In the genomic region with DNA sequence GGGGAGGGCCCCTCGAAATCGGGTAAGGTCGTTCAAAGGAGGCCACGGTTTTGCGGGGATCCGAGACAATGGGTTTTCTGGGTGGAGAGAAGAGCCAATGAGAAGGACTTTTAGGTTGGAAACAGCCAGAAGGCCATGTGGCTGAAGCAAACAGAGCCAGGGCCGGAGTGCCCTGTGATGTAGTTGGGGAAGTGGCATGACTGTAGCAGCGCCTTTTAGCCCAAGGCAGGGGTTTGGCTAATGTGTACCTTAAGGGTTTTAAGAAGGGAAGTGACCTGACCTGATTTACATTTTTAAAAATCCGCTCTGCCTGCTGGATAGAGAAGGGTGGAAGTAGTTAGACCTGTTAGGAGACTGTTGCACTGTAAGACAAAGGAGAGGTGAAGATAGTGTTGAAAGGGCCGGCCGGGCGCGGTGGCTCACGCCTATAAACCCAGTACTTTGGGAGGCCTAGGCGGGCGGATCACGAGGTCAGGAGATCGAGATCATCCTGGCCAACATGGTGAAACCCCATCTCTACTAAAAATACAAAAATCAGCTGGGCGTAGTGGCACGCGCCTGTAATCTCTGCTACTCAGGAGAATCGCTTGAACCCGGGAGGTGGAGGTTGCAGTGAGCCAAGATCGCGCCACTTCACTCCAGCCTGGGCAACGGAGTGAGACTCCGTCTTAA, we compare ENCODE assay signal across 8 cellular contexts. TPM values are rescaled to one million over a fixed set of nuclear protein-coding genes. Genes with fewer than 3 reads are reported as not detected.
DNase-seq lines count a peak whose midpoint lies in the region; ATAC-seq and TF ChIP-seq lines count a peak whose summit lies in the region.

No MANE protein-coding gene starts in this region.

- peak overlapping the region; percentile 96 for H3K27ac Mint-ChIP-seq in activated CD4-positive, alpha-beta T cell treated with anti-CD3 and anti-CD28 coated beads, Interleukin-2, amount 10 ng/mL, durations not matched to agents 24 days and 14 days

- H3K36me3 Mint-ChIP-seq in activated CD4-positive, alpha-beta T cell treated with anti-CD3 and anti-CD28 coated beads, Interleukin-2, amount 10 ng/mL, durations not matched to agents 24 days and 14 days (ENCODE audit: low read depth): peaks cover 56% of the 10 kb centered on the region

- H3K4me1 Mint-ChIP-seq in activated CD4-positive, alpha-beta T cell treated with anti-CD3 and anti-CD28 coated beads, Interleukin-2, amount 10 ng/mL, durations not matched to agents 24 days and 14 days: peaks cover 79% of the 10 kb centered on the region

- CTCF ChIA-PET in BJ (lab: Yijun Ruan, JAX): no interaction called here

- H3K27ac ChIP-seq in epithelial cell of prostate: peak overlapping the region; percentile 97
- H3K27ac ChIP-seq in thymus (ENCODE audit: low read depth): peak overlapping the region; percentile 92

- TF ChIP-seq CTCF in BJ (IDR thresholded peaks at IDR 0.05; ENCODE audit: insufficient read depth, low read depth, low read length): no peak

- H3K27me3 Mint-ChIP-seq in activated CD4-positive, alpha-beta T cell treated with anti-CD3 and anti-CD28 coated beads, Interleukin-2, amount 10 ng/mL, durations not matched to agents 24 days and 14 days: no peaks in the 10 kb centered on the region

- H3K9me3 ChIP-seq in thymus (ENCODE audit: control insufficient read depth): no peaks in the 10 kb centered on the region

- intact Hi-C loops in activated CD4-positive, alpha-beta T cell treated with anti-CD3 and anti-CD28 coated beads, Interleukin-2, amount 10 ng/mL, durations not matched to agents 24 days and 14 days (cut with micrococcal nuclease): loop anchor here (2.0 kb wide), 4 partner anchors 17 to 161 kb away; a partner anchor contains a TSS

- ATAC-seq in GM18867 (IDR thresholded peaks at IDR 0.05; ENCODE audit: unreplicated experiment): peak; percentile 19
- ATAC-seq in GM19463 (IDR thresholded peaks at IDR 0.05; ENCODE audit: unreplicated experiment): no peak

- H3K4me3 ChIP-seq in BJ (ENCODE audit: low read depth, low read length) (peak overlapping the region; percentile 86), thymus (ENCODE audit: low read length) (peak overlapping the region; percentile 92)

- H3K27me3 ChIP-seq in BJ (ENCODE audit: control insufficient read depth, insufficient read depth, low read length) (no peaks in the 10 kb centered on the region), thymus (ENCODE audit: control insufficient read depth, insufficient read depth) (no peaks in the 10 kb centered on the region)

- no peak for DNase-seq in BJ (ENCODE audit: low read depth)
- peak; percentile 59 for DNase-seq in NAMALWA (ENCODE audit: low spot score)
- DNase-seq in activated CD4-positive, alpha-beta T cell treated with anti-CD3 and anti-CD28 coated beads, Interleukin-2, amount 10 ng/mL, durations not matched to agents 24 days and 14 days: peak; percentile 76
- DNase-seq in epithelial cell of prostate (ENCODE audit: low read depth, low spot score): peak; percentile 73
- DNase-seq in midbrain (lab: John Stamatoyannopoulos, UW): peak; percentile 47

- H3K4me3 Mint-ChIP-seq in activated CD4-positive, alpha-beta T cell treated with anti-CD3 and anti-CD28 coated beads, Interleukin-2, amount 10 ng/mL, durations not matched to agents 24 days and 14 days: peak overlapping the region; percentile 89

- H3K9me3 Mint-ChIP-seq in activated CD4-positive, alpha-beta T cell treated with anti-CD3 and anti-CD28 coated beads, Interleukin-2, amount 10 ng/mL, durations not matched to agents 24 days and 14 days: no peaks in the 10 kb centered on the region

- H3K36me3 ChIP-seq in BJ (ENCODE audit: control insufficient read depth, insufficient read depth, low read length) (no peaks in the 10 kb centered on the region), thymus (ENCODE audit: control insufficient read depth, insufficient read depth) (no peaks in the 10 kb centered on the region)

- H3K4me1 ChIP-seq in thymus (ENCODE audit: control insufficient read depth, insufficient read depth, low read length): peaks cover 21% of the 10 kb centered on the region

- POLR2A ChIA-PET in BJ (lab: Charles Lee): no interaction called here

- WGBS in thymus: 62% methylated on average over 27 of the region's 27 CpGs

RNA-seq across cellular contexts. Expression of a gene that starts 1.0 kb away (rescaled TPM):
- polyA plus RNA-seq in BJ (2011; rRNA removed) (19.3 and 38.8 TPM in 2 replicates), thymus (53.3 TPM)
- polyA minus RNA-seq in BJ (2011; rRNA and poly(A)+ RNA removed): 6.6 and 6.9 TPM in 2 replicates
- total RNA-seq in activated CD4-positive, alpha-beta T cell treated with anti-CD3 and anti-CD28 coated beads, Interleukin-2, amount 10 ng/mL, durations not matched to agents 24 days and 14 days: 20.9 and 26.5 TPM in 2 replicates

RNA-seq across cellular contexts. Expression of a gene that starts 1.4 kb away (rescaled TPM):
- polyA plus RNA-seq in BJ (2011; rRNA removed) (10.9 and 15.5 TPM in 2 replicates), thymus (3.4 TPM)
- polyA minus RNA-seq in BJ (2011; rRNA and poly(A)+ RNA removed): 24.2 and 35.7 TPM in 2 replicates
- 10.8 and 12.3 TPM in 2 replicates for total RNA-seq in activated CD4-positive, alpha-beta T cell treated with anti-CD3 and anti-CD28 coated beads, Interleukin-2, amount 10 ng/mL, durations not matched to agents 24 days and 14 days
